22 cellular contexts compared by ENCODE assay signal in genomic region chr5:75824323-75824722, GRCh38.
DNase-seq lines count a peak whose midpoint lies in the region; ATAC-seq and TF ChIP-seq lines count a peak whose summit lies in the region.
"Had no signal": no experiment of that assay in that cellular context is flagged by ENCODE, and none has a peak within 500 bp of the region (broad histone marks: within the 10 kb centered on the region; RNA-seq: fewer than 3 reads in every experiment).

No MANE protein-coding gene starts in this region.

- H3K4me1 Mint-ChIP-seq in Calu3 (ENCODE audit: low read depth, unreplicated experiment), result no peaks in the 10 kb centered on the region
- H3K4me1 Mint-ChIP-seq: CD8-positive, alpha-beta memory T cell had no signal

- H3K27me3 Mint-ChIP-seq in Calu3 (ENCODE audit: unreplicated experiment), result peaks cover 55% of the 10 kb centered on the region

- ATAC-seq in GM18508 (IDR thresholded peaks at IDR 0.05; ENCODE audit: insufficient read depth, unreplicated experiment) (peak; percentile 65), GM19328 (IDR thresholded peaks at IDR 0.05; ENCODE audit: unreplicated experiment) (peak; percentile 83), HG02610 (IDR thresholded peaks at IDR 0.05; ENCODE audit: unreplicated experiment) (peak; percentile 56), GM19467 (IDR thresholded peaks at IDR 0.05; ENCODE audit: unreplicated experiment) (no peak)
- ATAC-seq: SK-N-SH treated with all-trans-retinoic acid at 6 μM for 48 hours had no signal

- intact Hi-C loops in Calu3 (cut with micrococcal nuclease; ENCODE audit: unreplicated experiment), result no loop called here

- H3K9me3 Mint-ChIP-seq in Calu3 (ENCODE audit: low read depth, unreplicated experiment), result no peaks in the 10 kb centered on the region

- no peaks in the 10 kb centered on the region for H3K9me3 ChIP-seq in OCI-LY3 (ENCODE audit: insufficient read depth, low read length)
- H3K9me3 ChIP-seq: HAP-1 had no signal

- H3K36me3 Mint-ChIP-seq in Calu3 (ENCODE audit: insufficient read depth, unreplicated experiment), result no peaks in the 10 kb centered on the region
- H3K36me3 Mint-ChIP-seq: CD8-positive, alpha-beta memory T cell had no signal

- POLR2A ChIA-PET in HEK293T (lab: Yijun Ruan, JAX), result no interaction called here

- DNase-seq in HEK293T (ENCODE audit: extremely low spot score), result no peak
- no peak for DNase-seq in Calu3
- DNase-seq in islet precursor cell, result no peak
- DNase-seq: C1 segment of cervical spinal cord; CD8-positive, alpha-beta memory T cell; DMS79 treated with DMSO at 0.1 percent for 48 hours; GM23248; KG1; NCI-H1417; NCI-H187; NCI-H2227 treated with DMSO at 0.1 percent for 48 hours; NCI-H510A treated with DMSO at 0.1 percent for 48 hours; NCI-H774; SHP77; T1000 had no signal

- no peak overlapping the region for H3K4me3 ChIP-seq in OCI-LY3 (ENCODE audit: low read length)
- H3K4me3 ChIP-seq: GM23248, HAP-1 had no signal

- H3K4me3 Mint-ChIP-seq in Calu3 (ENCODE audit: low read depth, unreplicated experiment), result no peak overlapping the region
- H3K4me3 Mint-ChIP-seq: CD8-positive, alpha-beta memory T cell had no signal

- H4K20me1 ChIP-seq in OCI-LY3 (ENCODE audit: insufficient read depth, low read length), result no peaks in the 10 kb centered on the region

- no peak overlapping the region for H2AFZ ChIP-seq in OCI-LY3 (ENCODE audit: low read depth, low read length)
- H2AFZ ChIP-seq: GM23248 had no signal

- peaks cover 15% of the 10 kb centered on the region for H3K4me1 ChIP-seq in OCI-LY3 (ENCODE audit: low read length)
- H3K4me1 ChIP-seq: HAP-1 had no signal

- H3K4me2 ChIP-seq in OCI-LY3 (ENCODE audit: low read length), result peak overlapping the region; percentile 26; the same call in 1 of the 2 replicates

- no peaks in the 10 kb centered on the region for H3K36me3 ChIP-seq in OCI-LY3 (replicated peaks; ENCODE audit: low read depth, low read length)
- H3K36me3 ChIP-seq: HAP-1 had no signal

- CTCF ChIA-PET in HEK293T (lab: Yijun Ruan, JAX) (no interaction called here), Calu3 (lab: Charles Lee) (no interaction called here)

- no peak overlapping the region for H3K27ac ChIP-seq in OCI-LY3 (ENCODE audit: low read length)
- H3K27ac ChIP-seq: GM23248 had no signal

- H3K79me2 ChIP-seq in OCI-LY3 (ENCODE audit: low read length), result no peaks in the 10 kb centered on the region

- no peak overlapping the region for H3K9ac ChIP-seq in OCI-LY3 (ENCODE audit: low read length)
- H3K9ac ChIP-seq: GM23248 had no signal

- TF ChIP-seq CTCF in OCI-LY3 (IDR thresholded peaks at IDR 0.05; ENCODE audit: low read depth, low read length), result no peak
- no peak for TF ChIP-seq CTCF in Calu3 (IDR thresholded peaks at IDR 0.05; ENCODE audit: unreplicated experiment)

- no peak overlapping the region for H3K27ac Mint-ChIP-seq in Calu3 (ENCODE audit: unreplicated experiment)
- H3K27ac Mint-ChIP-seq: CD8-positive, alpha-beta memory T cell had no signal

- no TSS peak for BruUV-seq in Calu3 (replicated peaks; lab: Mats Ljungman, UMichigan)

- H3K27me3 ChIP-seq in OCI-LY3 (ENCODE audit: low read depth, low read length), result no peaks in the 10 kb centered on the region

TF ChIP-seq in HEK293T, 16 proteins besides CTCF, POLR2A, EP300 and RAD21:
- TF ChIP-seq SUZ12 (IDR thresholded peaks at IDR 0.05) (no peak), BHLHE40 (IDR thresholded peaks at IDR 0.05; ENCODE audit: borderline replicate concordance) (no peak), ARNT (IDR thresholded peaks at IDR 0.05) (no peak)
